In the genomic region with DNA sequence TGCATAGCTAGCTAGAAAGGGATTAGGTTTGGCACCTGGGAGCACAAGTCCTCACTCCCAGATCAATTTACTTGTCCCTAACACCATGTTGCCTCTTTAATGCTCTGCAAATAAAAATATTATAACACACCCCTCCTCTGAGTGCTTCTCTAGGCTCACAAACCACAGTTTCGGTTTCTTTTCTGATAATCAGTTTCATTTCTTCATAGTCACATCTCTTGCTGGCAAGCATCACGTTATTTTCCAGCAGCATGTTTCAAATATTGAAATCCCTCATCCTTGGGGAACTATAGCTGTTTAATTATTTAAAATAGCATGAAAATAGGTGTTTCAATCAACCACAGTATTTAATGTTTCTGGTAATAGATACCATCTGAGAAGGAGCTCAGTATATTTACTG, we compare ENCODE assay signal across 8 cellular contexts. TPM values are rescaled to one million over a fixed set of nuclear protein-coding genes. Genes with fewer than 3 reads are reported as not detected.
DNase-seq lines count a peak whose midpoint lies in the region; ATAC-seq, FAIRE-seq and TF ChIP-seq lines count a peak whose summit lies in the region.

No MANE protein-coding gene starts in this region.

- no peak for TF ChIP-seq EP300 in stomach (IDR thresholded peaks at IDR 0.05)

- H3K27ac ChIP-seq in Karpas-422 (ENCODE audit: low read length) (no peak overlapping the region), coronary artery (no peak overlapping the region), stomach (peak overlapping the region in 3 of 5 donors; percentile 37 to 67 (median 54))

- no peaks in the 10 kb centered on the region for H4K20me1 ChIP-seq in Karpas-422 (ENCODE audit: insufficient read depth, low read depth, low read length)

- no peaks in the 10 kb centered on the region for H3K79me2 ChIP-seq in Karpas-422 (ENCODE audit: low read length)

- TF ChIP-seq CTCF in coronary artery (IDR thresholded peaks at IDR 0.05) (no peak), stomach (IDR thresholded peaks at IDR 0.05) (no peak)

- H3K9ac ChIP-seq in Karpas-422 (ENCODE audit: low read length), result peak overlapping the region; percentile 17

- H3K4me1 ChIP-seq in Karpas-422 (ENCODE audit: low read length), result peaks cover 25% of the 10 kb centered on the region
- peaks cover 0 to 21% (median 9%) of the 10 kb centered on the region in 4 donors for H3K4me1 ChIP-seq in stomach

- no peaks in the 10 kb centered on the region for H3K9me2 ChIP-seq in Karpas-422 (replicated peaks; ENCODE audit: insufficient read depth, low read length)

- intact Hi-C loops in stomach (cut with DNase I; ENCODE audit: low total_unique reads), result no loop called here

- H3K36me3 ChIP-seq in Karpas-422 (ENCODE audit: insufficient read depth, low read length) (no peaks in the 10 kb centered on the region), stomach (no peaks in the 10 kb centered on the region)

- DNase-seq in Karpas-422, result peak; percentile 76
- no peak for DNase-seq in coronary artery (ENCODE audit: low spot score)
- no peak for DNase-seq in stomach
- DNase-seq in RCC 7860 (ENCODE audit: low spot score), result no peak
- DNase-seq in glomerular visceral epithelial cell (ENCODE audit: extremely low spot score), result no peak
- DNase-seq in DMS 273 treated with DMSO at 0.1 percent for 48 hours (lab: John Stamatoyannopoulos, UW), result no peak

- H3K4me2 ChIP-seq in Karpas-422 (ENCODE audit: low read depth, low read length, poor library complexity, severe bottlenecking), result peak overlapping the region; percentile 40

- ATAC-seq in GM18511 (IDR thresholded peaks at IDR 0.05; ENCODE audit: unreplicated experiment) (peak; percentile 82), GM21576 (IDR thresholded peaks at IDR 0.05; ENCODE audit: unreplicated experiment) (peak; percentile 71)

- H3K9me3 ChIP-seq in Karpas-422 (ENCODE audit: low read length), result no peaks in the 10 kb centered on the region
- H3K9me3 ChIP-seq in stomach, result no peaks in the 10 kb centered on the region

- H3K27me3 ChIP-seq in Karpas-422 (ENCODE audit: low read length) (no peaks in the 10 kb centered on the region), stomach (no peaks in the 10 kb centered on the region)

- WGBS in stomach, 5 donors, result 1 to 13% (median 8%) methylated on average over 2 of the region's 2 CpGs

- no peak for FAIRE-seq in RCC 7860 (lab: Jason Lieb, UNC)

- TF ChIP-seq POLR2A in stomach (IDR thresholded peaks at IDR 0.05), result no peak

- H2AFZ ChIP-seq in Karpas-422 (ENCODE audit: low read length), result no peak overlapping the region

- H3K4me3 ChIP-seq in Karpas-422 (ENCODE audit: low read length), result peak overlapping the region; percentile 23
- peak overlapping the region; percentile 38 for H3K4me3 ChIP-seq in coronary artery
- no peak overlapping the region for H3K4me3 ChIP-seq in stomach

RNA-seq across cellular contexts. Expression of gene SMCHD1, which starts 13.9 kb away (rescaled TPM):
- total RNA-seq in Karpas-422 (2014; rRNA removed; shearing (Covaris generic); ENCODE audit: low replicate concordance), result 102 and 180 TPM in 2 replicates
- 100 to 1,000 TPM in 3 of 5 donors, 10 to 100 TPM in 2; 53.6 to 377 (median 107) TPM for total RNA-seq in stomach
- polyA plus RNA-seq in stomach, result 1 to 10 TPM; 5.0 to 8.1 (median 5.7) TPM

Comparison
In these comparisons a context has a peak if more than half of its experiments do, and no peak if none do; other contexts are left out.
1. H3K27ac ChIP-seq: peak in stomach (3 of 5); none in Karpas-422 (single experiment) and coronary artery (0 of 2).
2. H3K4me3 ChIP-seq: peak in Karpas-422 (single experiment) and coronary artery (single experiment); none in stomach (0 of 4).